In the genomic region with DNA sequence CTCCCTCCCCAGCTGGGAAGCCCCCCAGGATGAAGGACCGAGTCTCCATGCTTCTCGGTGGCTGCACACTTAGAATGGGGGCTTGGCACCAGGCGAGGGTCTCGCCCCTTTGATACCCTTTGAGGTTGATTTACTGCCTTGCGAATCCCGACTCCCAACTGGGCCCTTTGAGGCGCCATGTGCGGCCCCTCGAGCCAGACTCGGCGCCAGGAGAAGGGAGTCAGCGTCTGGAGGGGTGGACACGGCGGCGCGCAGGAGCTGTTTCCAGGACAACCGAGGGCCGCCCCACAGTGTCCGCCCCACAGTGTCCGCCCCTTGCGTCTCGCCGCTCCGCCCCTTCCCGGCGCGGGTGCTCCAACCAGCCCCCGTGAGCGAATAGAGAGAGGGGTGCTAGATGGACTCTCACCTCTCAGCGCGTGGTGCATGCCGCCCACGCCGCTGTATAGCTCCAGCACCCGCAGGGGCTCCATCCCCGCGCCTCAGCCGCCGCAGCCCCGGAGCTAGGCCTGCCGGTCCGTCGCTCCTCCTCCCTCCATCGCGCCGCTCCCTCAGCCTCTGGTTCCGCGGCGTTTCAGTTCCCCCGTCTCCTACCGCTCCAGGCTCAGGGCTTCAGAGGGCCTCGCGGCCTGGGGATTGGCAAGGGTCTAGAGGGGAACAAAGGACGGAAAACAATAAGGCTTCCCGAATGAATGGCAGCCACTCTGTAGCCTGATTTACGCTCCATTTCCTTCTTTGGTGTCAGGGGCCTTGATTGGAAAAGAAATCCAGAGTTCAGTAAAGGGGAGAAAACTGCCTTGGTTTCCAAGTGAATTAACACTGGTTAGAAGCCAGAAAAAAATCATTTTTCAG, we compare ENCODE assay signal across 1 cellular context.
TF ChIP-seq lines count a peak whose summit lies in the region.

A gene with protein sequence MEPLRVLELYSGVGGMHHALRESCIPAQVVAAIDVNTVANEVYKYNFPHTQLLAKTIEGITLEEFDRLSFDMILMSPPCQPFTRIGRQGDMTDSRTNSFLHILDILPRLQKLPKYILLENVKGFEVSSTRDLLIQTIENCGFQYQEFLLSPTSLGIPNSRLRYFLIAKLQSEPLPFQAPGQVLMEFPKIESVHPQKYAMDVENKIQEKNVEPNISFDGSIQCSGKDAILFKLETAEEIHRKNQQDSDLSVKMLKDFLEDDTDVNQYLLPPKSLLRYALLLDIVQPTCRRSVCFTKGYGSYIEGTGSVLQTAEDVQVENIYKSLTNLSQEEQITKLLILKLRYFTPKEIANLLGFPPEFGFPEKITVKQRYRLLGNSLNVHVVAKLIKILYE (minus strand): TSS at position 508 of the 849 bp plus-strand sequence. CDS start 38 bp downstream, at position 470.

TF ChIP-seq in K562, 482 proteins besides CTCF, POLR2A, EP300 and RAD21 (continued from another document and continues in another):
- TF ChIP-seq, protein P1, sequence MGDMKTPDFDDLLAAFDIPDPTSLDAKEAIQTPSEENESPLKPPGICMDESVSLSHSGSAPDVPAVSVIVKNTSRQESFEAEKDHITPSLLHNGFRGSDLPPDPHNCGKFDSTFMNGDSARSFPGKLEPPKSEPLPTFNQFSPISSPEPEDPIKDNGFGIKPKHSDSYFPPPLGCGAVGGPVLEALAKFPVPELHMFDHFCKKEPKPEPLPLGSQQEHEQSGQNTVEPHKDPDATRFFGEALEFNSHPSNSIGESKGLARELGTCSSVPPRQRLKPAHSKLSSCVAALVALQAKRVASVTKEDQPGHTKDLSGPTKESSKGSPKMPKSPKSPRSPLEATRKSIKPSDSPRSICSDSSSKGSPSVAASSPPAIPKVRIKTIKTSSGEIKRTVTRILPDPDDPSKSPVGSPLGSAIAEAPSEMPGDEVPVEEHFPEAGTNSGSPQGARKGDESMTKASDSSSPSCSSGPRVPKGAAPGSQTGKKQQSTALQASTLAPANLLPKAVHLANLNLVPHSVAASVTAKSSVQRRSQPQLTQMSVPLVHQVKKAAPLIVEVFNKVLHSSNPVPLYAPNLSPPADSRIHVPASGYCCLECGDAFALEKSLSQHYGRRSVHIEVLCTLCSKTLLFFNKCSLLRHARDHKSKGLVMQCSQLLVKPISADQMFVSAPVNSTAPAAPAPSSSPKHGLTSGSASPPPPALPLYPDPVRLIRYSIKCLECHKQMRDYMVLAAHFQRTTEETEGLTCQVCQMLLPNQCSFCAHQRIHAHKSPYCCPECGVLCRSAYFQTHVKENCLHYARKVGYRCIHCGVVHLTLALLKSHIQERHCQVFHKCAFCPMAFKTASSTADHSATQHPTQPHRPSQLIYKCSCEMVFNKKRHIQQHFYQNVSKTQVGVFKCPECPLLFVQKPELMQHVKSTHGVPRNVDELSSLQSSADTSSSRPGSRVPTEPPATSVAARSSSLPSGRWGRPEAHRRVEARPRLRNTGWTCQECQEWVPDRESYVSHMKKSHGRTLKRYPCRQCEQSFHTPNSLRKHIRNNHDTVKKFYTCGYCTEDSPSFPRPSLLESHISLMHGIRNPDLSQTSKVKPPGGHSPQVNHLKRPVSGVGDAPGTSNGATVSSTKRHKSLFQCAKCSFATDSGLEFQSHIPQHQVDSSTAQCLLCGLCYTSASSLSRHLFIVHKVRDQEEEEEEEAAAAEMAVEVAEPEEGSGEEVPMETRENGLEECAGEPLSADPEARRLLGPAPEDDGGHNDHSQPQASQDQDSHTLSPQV (IDR thresholded peaks at IDR 0.05): peak; percentile 82
- no peak for TF ChIP-seq ZNF311 (CRISPR knock-in tag; IDR thresholded peaks at IDR 0.05)
- TF ChIP-seq, protein P2, sequence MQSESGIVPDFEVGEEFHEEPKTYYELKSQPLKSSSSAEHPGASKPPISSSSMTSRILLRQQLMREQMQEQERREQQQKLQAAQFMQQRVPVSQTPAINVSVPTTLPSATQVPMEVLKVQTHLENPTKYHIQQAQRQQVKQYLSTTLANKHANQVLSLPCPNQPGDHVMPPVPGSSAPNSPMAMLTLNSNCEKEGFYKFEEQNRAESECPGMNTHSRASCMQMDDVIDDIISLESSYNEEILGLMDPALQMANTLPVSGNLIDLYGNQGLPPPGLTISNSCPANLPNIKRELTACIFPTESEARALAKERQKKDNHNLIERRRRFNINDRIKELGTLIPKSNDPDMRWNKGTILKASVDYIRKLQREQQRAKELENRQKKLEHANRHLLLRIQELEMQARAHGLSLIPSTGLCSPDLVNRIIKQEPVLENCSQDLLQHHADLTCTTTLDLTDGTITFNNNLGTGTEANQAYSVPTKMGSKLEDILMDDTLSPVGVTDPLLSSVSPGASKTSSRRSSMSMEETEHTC (IDR thresholded peaks at IDR 0.05): no peak
- no peak for TF ChIP-seq KAT2B (IDR thresholded peaks at IDR 0.05; ENCODE audit: low read depth, low read length)
- TF ChIP-seq NCOR1 (IDR thresholded peaks at IDR 0.05): peak; percentile 61
- peak; percentile 86 for TF ChIP-seq KLF13 (tag; IDR thresholded peaks at IDR 0.05; ENCODE audit: borderline replicate concordance, low read depth)
- TF ChIP-seq ZNF282 (CRISPR knock-in tag; IDR thresholded peaks at IDR 0.05): no peak
- TF ChIP-seq, protein P3, sequence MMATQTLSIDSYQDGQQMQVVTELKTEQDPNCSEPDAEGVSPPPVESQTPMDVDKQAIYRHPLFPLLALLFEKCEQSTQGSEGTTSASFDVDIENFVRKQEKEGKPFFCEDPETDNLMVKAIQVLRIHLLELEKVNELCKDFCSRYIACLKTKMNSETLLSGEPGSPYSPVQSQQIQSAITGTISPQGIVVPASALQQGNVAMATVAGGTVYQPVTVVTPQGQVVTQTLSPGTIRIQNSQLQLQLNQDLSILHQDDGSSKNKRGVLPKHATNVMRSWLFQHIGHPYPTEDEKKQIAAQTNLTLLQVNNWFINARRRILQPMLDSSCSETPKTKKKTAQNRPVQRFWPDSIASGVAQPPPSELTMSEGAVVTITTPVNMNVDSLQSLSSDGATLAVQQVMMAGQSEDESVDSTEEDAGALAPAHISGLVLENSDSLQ (IDR thresholded peaks at IDR 0.05): no peak
- TF ChIP-seq, protein P4, sequence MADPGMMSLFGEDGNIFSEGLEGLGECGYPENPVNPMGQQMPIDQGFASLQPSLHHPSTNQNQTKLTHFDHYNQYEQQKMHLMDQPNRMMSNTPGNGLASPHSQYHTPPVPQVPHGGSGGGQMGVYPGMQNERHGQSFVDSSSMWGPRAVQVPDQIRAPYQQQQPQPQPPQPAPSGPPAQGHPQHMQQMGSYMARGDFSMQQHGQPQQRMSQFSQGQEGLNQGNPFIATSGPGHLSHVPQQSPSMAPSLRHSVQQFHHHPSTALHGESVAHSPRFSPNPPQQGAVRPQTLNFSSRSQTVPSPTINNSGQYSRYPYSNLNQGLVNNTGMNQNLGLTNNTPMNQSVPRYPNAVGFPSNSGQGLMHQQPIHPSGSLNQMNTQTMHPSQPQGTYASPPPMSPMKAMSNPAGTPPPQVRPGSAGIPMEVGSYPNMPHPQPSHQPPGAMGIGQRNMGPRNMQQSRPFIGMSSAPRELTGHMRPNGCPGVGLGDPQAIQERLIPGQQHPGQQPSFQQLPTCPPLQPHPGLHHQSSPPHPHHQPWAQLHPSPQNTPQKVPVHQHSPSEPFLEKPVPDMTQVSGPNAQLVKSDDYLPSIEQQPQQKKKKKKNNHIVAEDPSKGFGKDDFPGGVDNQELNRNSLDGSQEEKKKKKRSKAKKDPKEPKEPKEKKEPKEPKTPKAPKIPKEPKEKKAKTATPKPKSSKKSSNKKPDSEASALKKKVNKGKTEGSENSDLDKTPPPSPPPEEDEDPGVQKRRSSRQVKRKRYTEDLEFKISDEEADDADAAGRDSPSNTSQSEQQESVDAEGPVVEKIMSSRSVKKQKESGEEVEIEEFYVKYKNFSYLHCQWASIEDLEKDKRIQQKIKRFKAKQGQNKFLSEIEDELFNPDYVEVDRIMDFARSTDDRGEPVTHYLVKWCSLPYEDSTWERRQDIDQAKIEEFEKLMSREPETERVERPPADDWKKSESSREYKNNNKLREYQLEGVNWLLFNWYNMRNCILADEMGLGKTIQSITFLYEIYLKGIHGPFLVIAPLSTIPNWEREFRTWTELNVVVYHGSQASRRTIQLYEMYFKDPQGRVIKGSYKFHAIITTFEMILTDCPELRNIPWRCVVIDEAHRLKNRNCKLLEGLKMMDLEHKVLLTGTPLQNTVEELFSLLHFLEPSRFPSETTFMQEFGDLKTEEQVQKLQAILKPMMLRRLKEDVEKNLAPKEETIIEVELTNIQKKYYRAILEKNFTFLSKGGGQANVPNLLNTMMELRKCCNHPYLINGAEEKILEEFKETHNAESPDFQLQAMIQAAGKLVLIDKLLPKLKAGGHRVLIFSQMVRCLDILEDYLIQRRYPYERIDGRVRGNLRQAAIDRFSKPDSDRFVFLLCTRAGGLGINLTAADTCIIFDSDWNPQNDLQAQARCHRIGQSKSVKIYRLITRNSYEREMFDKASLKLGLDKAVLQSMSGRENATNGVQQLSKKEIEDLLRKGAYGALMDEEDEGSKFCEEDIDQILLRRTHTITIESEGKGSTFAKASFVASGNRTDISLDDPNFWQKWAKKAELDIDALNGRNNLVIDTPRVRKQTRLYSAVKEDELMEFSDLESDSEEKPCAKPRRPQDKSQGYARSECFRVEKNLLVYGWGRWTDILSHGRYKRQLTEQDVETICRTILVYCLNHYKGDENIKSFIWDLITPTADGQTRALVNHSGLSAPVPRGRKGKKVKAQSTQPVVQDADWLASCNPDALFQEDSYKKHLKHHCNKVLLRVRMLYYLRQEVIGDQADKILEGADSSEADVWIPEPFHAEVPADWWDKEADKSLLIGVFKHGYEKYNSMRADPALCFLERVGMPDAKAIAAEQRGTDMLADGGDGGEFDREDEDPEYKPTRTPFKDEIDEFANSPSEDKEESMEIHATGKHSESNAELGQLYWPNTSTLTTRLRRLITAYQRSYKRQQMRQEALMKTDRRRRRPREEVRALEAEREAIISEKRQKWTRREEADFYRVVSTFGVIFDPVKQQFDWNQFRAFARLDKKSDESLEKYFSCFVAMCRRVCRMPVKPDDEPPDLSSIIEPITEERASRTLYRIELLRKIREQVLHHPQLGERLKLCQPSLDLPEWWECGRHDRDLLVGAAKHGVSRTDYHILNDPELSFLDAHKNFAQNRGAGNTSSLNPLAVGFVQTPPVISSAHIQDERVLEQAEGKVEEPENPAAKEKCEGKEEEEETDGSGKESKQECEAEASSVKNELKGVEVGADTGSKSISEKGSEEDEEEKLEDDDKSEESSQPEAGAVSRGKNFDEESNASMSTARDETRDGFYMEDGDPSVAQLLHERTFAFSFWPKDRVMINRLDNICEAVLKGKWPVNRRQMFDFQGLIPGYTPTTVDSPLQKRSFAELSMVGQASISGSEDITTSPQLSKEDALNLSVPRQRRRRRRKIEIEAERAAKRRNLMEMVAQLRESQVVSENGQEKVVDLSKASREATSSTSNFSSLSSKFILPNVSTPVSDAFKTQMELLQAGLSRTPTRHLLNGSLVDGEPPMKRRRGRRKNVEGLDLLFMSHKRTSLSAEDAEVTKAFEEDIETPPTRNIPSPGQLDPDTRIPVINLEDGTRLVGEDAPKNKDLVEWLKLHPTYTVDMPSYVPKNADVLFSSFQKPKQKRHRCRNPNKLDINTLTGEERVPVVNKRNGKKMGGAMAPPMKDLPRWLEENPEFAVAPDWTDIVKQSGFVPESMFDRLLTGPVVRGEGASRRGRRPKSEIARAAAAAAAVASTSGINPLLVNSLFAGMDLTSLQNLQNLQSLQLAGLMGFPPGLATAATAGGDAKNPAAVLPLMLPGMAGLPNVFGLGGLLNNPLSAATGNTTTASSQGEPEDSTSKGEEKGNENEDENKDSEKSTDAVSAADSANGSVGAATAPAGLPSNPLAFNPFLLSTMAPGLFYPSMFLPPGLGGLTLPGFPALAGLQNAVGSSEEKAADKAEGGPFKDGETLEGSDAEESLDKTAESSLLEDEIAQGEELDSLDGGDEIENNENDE (IDR thresholded peaks at IDR 0.05; ENCODE audit: low read depth, low read length): peak; percentile 46
- no peak for TF ChIP-seq PCBP2 (IDR thresholded peaks at IDR 0.05; ENCODE audit: low read depth, low read length, poor library complexity, severe bottlenecking)
- no peak for TF ChIP-seq NR3C1 (CRISPR knock-in tag; IDR thresholded peaks at IDR 0.05)
- TF ChIP-seq ZNF23 (CRISPR knock-in tag; IDR thresholded peaks at IDR 0.05): no peak
- TF ChIP-seq, protein P5, sequence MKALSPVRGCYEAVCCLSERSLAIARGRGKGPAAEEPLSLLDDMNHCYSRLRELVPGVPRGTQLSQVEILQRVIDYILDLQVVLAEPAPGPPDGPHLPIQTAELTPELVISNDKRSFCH (CRISPR knock-in tag; IDR thresholded peaks at IDR 0.05): no peak
- TF ChIP-seq, protein P5 (tag; IDR thresholded peaks at IDR 0.05): peak; percentile 87
- TF ChIP-seq NFYB (IDR thresholded peaks at IDR 0.05; ENCODE audit: extremely low read depth, insufficient read length): no peak
- TF ChIP-seq ZNF217 (CRISPR knock-in tag; IDR thresholded peaks at IDR 0.05): no peak
- TF ChIP-seq SAP30 (IDR thresholded peaks at IDR 0.05; ENCODE audit: borderline replicate concordance, insufficient read depth, low read depth, low read length, poor library complexity, severe bottlenecking): peak; percentile 77
- no peak for TF ChIP-seq MCM2 (IDR thresholded peaks at IDR 0.05; ENCODE audit: low read depth)
- TF ChIP-seq ZNF583 (CRISPR knock-in tag; IDR thresholded peaks at IDR 0.05): 0 out of 2 replicates have a peak, but pooled peaks have one; percentile 24
- TF ChIP-seq KAT7 (CRISPR knock-in tag; IDR thresholded peaks at IDR 0.05; ENCODE audit: borderline replicate concordance): peak; percentile 87; the same call in 1 of the 2 replicates
- TF ChIP-seq, protein P6, sequence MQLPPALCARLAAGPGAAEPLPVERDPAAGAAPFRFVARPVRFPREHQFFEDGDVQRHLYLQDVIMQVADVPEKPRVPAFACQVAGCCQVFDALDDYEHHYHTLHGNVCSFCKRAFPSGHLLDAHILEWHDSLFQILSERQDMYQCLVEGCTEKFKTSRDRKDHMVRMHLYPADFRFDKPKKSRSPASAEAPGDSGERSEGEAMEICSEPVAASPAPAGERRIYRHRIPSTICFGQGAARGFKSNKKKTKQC (CRISPR knock-in tag; IDR thresholded peaks at IDR 0.05): no peak
- no peak for TF ChIP-seq XRCC3 (IDR thresholded peaks at IDR 0.05)
- TF ChIP-seq CEBPB (tag; IDR thresholded peaks at IDR 0.05): no peak
- TF ChIP-seq, protein P7, sequence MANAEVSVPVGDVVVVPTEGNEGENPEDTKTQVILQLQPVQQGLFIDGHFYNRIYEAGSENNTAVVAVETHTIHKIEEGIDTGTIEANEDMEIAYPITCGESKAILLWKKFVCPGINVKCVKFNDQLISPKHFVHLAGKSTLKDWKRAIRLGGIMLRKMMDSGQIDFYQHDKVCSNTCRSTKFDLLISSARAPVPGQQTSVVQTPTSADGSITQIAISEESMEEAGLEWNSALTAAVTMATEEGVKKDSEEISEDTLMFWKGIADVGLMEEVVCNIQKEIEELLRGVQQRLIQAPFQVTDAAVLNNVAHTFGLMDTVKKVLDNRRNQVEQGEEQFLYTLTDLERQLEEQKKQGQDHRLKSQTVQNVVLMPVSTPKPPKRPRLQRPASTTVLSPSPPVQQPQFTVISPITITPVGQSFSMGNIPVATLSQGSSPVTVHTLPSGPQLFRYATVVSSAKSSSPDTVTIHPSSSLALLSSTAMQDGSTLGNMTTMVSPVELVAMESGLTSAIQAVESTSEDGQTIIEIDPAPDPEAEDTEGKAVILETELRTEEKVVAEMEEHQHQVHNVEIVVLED (CRISPR knock-in tag; IDR thresholded peaks at IDR 0.05): no peak; the same call in 1 of the 2 replicates
- TF ChIP-seq, protein P8, sequence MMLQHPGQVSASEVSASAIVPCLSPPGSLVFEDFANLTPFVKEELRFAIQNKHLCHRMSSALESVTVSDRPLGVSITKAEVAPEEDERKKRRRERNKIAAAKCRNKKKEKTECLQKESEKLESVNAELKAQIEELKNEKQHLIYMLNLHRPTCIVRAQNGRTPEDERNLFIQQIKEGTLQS (IDR thresholded peaks at IDR 0.05): 0 out of 2 replicates have a peak, but pooled peaks have one; percentile 38
- TF ChIP-seq, protein P8 (CRISPR knock-in tag; conservative IDR thresholded peaks at IDR 0.05): no peak
- peak; percentile 96 for TF ChIP-seq GTF2E2 (tag; IDR thresholded peaks at IDR 0.05)
- peak; percentile 83; the same call in 1 of the 2 replicates for TF ChIP-seq ZNF197 (CRISPR knock-in tag; IDR thresholded peaks at IDR 0.05; ENCODE audit: low read depth)
